ENCODE assay signal across 1 cellular context in genomic region chr3:124730129-124730919, GRCh38.
TF ChIP-seq lines count a peak whose summit lies in the region.

TSS of gene UMPS (plus strand) at chr3:124730452. CDS start at chr3:124730472, 20 bp downstream.

TF ChIP-seq in IMR-90, 13 proteins besides CTCF, POLR2A, EP300 and RAD21 (continued from another document):
- TF ChIP-seq FOS (IDR thresholded peaks at IDR 0.05; ENCODE audit: low read depth, low read length) (peak; percentile 38; the same call in 1 of the 2 replicates), MAZ (IDR thresholded peaks at IDR 0.05; ENCODE audit: borderline replicate concordance, low read depth, low read length) (peak; percentile 36; the same call in 1 of the 2 replicates), RFX5 (IDR thresholded peaks at IDR 0.05; ENCODE audit: low read depth, low read length) (no peak), CHD1 (IDR thresholded peaks at IDR 0.05; ENCODE audit: low read depth, low read length) (no peak), BHLHE40 (IDR thresholded peaks at IDR 0.05; ENCODE audit: low read depth, low read length) (0 out of 2 replicates have a peak, but pooled peaks have one; percentile 20), NFE2L2 (IDR thresholded peaks at IDR 0.05; ENCODE audit: low read depth, low read length) (no peak)
